ENCODE assay signal across 10 cellular contexts in the genomic region with DNA sequence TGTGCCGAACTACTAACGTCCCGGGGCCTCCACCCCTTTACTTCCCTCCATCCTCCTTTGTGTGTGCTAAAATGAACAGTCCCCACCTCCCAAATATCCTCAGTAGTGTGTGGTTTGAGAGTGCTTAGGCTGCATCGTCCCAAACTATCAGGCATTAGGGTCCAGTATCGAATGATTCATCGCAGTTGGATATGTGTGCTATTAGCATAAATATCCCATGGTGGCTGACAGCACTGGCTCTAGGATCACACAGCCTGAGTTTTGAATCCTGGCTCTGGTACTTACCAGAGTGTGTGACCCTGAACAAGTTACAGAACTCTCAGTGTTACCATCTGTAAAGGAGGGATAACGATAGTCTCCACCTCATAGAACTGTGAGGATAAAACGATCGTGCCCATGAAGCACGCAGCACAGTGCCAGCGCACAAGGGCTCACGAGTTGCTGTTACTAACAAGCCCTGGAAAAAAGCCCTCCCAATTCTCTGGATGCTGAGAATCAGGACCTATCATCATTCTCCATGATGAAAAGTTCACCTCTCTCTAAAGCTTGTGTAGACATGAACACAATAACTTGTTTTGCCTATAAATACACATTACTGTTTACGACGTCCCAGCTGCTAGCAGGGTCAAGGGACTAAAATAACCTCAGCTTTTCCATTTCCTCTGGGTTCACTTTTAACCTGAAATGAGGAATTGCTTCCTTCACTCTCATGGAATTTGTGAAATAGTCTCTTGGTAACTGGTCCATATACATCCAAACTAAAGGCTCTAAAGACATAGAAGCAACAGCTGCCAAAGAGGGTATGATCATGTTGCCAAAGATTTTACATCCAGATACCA. TPM values are rescaled to one million over a fixed set of nuclear protein-coding genes. Genes with fewer than 3 reads are reported as not detected.
DNase-seq lines count a peak whose midpoint lies in the region; ATAC-seq, FAIRE-seq and TF ChIP-seq lines count a peak whose summit lies in the region.
"Had no signal": no experiment of that assay in that cellular context is flagged by ENCODE, and none has a peak within 500 bp of the region (broad histone marks: within the 10 kb centered on the region; RNA-seq: fewer than 3 reads in every experiment).

No MANE protein-coding gene starts in this region.

- no peak overlapping the region for H3K27ac Mint-ChIP-seq in activated CD8-positive, alpha-beta memory T cell treated with anti-CD3 and anti-CD28 coated beads, Interleukin-2, amount 10 ng/mL, durations not matched to agents 7 days and 5 days

- CTCF ChIA-PET in activated CD8-positive, alpha-beta memory T cell treated with anti-CD3 and anti-CD28 coated beads, Interleukin-2, amount 10 ng/mL, durations not matched to agents 7 days and 5 days (lab: Charles Lee), result no interaction called here

- H3K9ac ChIP-seq in iPS-20b (ENCODE audit: low read depth, low read length), result peak overlapping the region; percentile 1; the same call in 1 of the 2 replicates

- H3K27me3 Mint-ChIP-seq in activated CD8-positive, alpha-beta memory T cell treated with anti-CD3 and anti-CD28 coated beads, Interleukin-2, amount 10 ng/mL, durations not matched to agents 7 days and 5 days, result no peaks in the 10 kb centered on the region

- H3K4me3 Mint-ChIP-seq in activated CD8-positive, alpha-beta memory T cell treated with anti-CD3 and anti-CD28 coated beads, Interleukin-2, amount 10 ng/mL, durations not matched to agents 7 days and 5 days, result no peak overlapping the region

- no peaks in the 10 kb centered on the region for H3K9me3 ChIP-seq in ascending aorta
- 0 out of 2 replicates have a peak, but pooled peaks cover 1% of the 10 kb centered on the region for H3K9me3 ChIP-seq in iPS-20b (ENCODE audit: insufficient read depth, low read depth, low read length)

- intact Hi-C loops in ascending aorta (cut with DNase I), result no loop called here

- ATAC-seq in GM21529 (IDR thresholded peaks at IDR 0.05; ENCODE audit: unreplicated experiment), result no peak
- no peak for ATAC-seq in activated CD8-positive, alpha-beta memory T cell treated with anti-CD3 and anti-CD28 coated beads, Interleukin-2, amount 10 ng/mL, durations not matched to agents 7 days and 5 days

- H3K36me3 ChIP-seq in ascending aorta (no peaks in the 10 kb centered on the region), iPS-20b (ENCODE audit: insufficient read depth, low read depth, low read length) (peaks cover 12% of the 10 kb centered on the region; the same call in 1 of the 2 replicates)

- H3K4me3 ChIP-seq in ascending aorta, result peak overlapping the region in 1 of 2 donors; percentile 14
- no peak overlapping the region for H3K4me3 ChIP-seq in iPS-20b (ENCODE audit: low read length)

- DNase-seq in Daoy (ENCODE audit: low read depth) (peak; percentile 32), ascending aorta (ENCODE audit: low spot score in 2 of 2) (no peak), putamen (ENCODE audit: low spot score) (peak; percentile 47), frontal cortex (ENCODE audit: low spot score in 2 of 2) (no peak), mesenteric fat pad (ENCODE audit: low spot score) (no peak)
- DNase-seq in activated CD8-positive, alpha-beta memory T cell treated with anti-CD3 and anti-CD28 coated beads, Interleukin-2, amount 10 ng/mL, durations not matched to agents 7 days and 5 days, result no peak
- DNase-seq: DMS53, NCI-H2107 had no signal

- H3K9me3 Mint-ChIP-seq in activated CD8-positive, alpha-beta memory T cell treated with anti-CD3 and anti-CD28 coated beads, Interleukin-2, amount 10 ng/mL, durations not matched to agents 7 days and 5 days (ENCODE audit: low read depth), result no peaks in the 10 kb centered on the region

- no peak for TF ChIP-seq CTCF in ascending aorta (IDR thresholded peaks at IDR 0.05)

- H3K36me3 Mint-ChIP-seq in activated CD8-positive, alpha-beta memory T cell treated with anti-CD3 and anti-CD28 coated beads, Interleukin-2, amount 10 ng/mL, durations not matched to agents 7 days and 5 days, result peaks cover 25% of the 10 kb centered on the region

- no peak for FAIRE-seq in frontal cortex (lab: Jason Lieb, UNC)

- H3K4me1 ChIP-seq in ascending aorta, result peaks cover 35 to 57% of the 10 kb centered on the region in 2 donors
- peaks cover 49% of the 10 kb centered on the region for H3K4me1 ChIP-seq in iPS-20b (ENCODE audit: insufficient read depth, low read length)

- H3K4me1 Mint-ChIP-seq in activated CD8-positive, alpha-beta memory T cell treated with anti-CD3 and anti-CD28 coated beads, Interleukin-2, amount 10 ng/mL, durations not matched to agents 7 days and 5 days, result peaks cover 21% of the 10 kb centered on the region

- peak overlapping the region; percentile 70 to 83 for H3K27ac ChIP-seq in ascending aorta
- H3K27ac ChIP-seq in iPS-20b (ENCODE audit: low read length), result no peak overlapping the region

- H3K27me3 ChIP-seq in ascending aorta, result no peaks in the 10 kb centered on the region
- H3K27me3 ChIP-seq in iPS-20b (ENCODE audit: insufficient read depth, low read length), result no peaks in the 10 kb centered on the region

RNA-seq across cellular contexts. Expression of gene VGLL4, which starts 51.0 kb away (rescaled TPM):
- 32.7 and 35.0 TPM in 2 replicates for total RNA-seq in Daoy (2014; rRNA removed; shearing (Covaris generic))
- total RNA-seq in ascending aorta (146 TPM), frontal cortex (83.2 TPM), mesenteric fat pad (57.5 TPM)
- 10 to 100 TPM; 45.3 to 53.2 TPM for total RNA-seq in activated CD8-positive, alpha-beta memory T cell treated with anti-CD3 and anti-CD28 coated beads, Interleukin-2, amount 10 ng/mL, durations not matched to agents 7 days and 5 days

Comparison
In these comparisons a context has a peak if more than half of its experiments do, and no peak if none do; other contexts are left out.
1. DNase-seq: peak in Daoy (single experiment) and putamen (single experiment); none in ascending aorta (0 of 2), frontal cortex (0 of 2), mesenteric fat pad (single experiment) and activated CD8-positive, alpha-beta memory T cell treated with anti-CD3 and anti-CD28 coated beads, Interleukin-2, amount 10 ng/mL, durations not matched to agents 7 days and 5 days (single experiment).